13 cellular contexts compared by ENCODE assay signal in the genomic region with DNA sequence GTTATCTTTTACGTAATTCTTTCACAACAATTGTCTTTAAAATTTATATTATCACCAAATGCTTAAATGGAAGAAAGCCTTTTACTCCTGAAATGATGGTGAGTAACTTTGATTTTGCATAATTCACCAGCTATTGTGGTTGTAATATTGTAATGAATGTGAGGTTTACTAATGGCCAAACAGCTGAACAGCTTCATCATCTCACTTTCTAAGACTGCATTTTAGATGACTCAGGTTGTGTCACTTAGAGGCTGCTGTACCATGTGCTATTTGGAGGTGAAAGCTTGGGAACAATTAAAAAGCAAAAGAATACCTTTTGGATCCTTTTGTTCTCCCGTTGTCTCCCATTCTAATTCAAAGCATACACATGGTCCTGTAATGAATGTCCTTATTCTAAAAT.
DNase-seq lines count a peak whose midpoint lies in the region; TF ChIP-seq lines count a peak whose summit lies in the region.
"Had no signal": no experiment of that assay in that cellular context is flagged by ENCODE, and none has a peak within 500 bp of the region (broad histone marks: within the 10 kb centered on the region; RNA-seq: fewer than 3 reads in every experiment).

No MANE protein-coding gene starts in this region.

- H3K27me3 Mint-ChIP-seq in HFFc6 (ENCODE audit: insufficient read depth) = no peaks in the 10 kb centered on the region; the same call in 1 of the 2 replicates

- H3K27me3 ChIP-seq in mesenchymal stem cell (ENCODE audit: control insufficient read depth in 1 of 2, insufficient read depth in 1 of 2, low read length in 2 of 2) = no peaks in the 10 kb centered on the region

- no peak overlapping the region for H3K18ac ChIP-seq in mesenchymal stem cell (ENCODE audit: low read depth in 1 of 2, low read length in 2 of 2)

- H3K4me2 ChIP-seq in mesenchymal stem cell (ENCODE audit: low read length, poor library complexity, severe bottlenecking) = no peak overlapping the region

- no peaks in the 10 kb centered on the region for H3K36me3 ChIP-seq in mesenchymal stem cell (ENCODE audit: control insufficient read depth in 1 of 2, insufficient read depth in 2 of 2, low read depth in 1 of 2, low read length in 2 of 2)

- no peak overlapping the region for H3K4ac ChIP-seq in mesenchymal stem cell (ENCODE audit: low read depth in 1 of 2, low read length in 2 of 2)

- H3K79me1 ChIP-seq in mesenchymal stem cell (replicated peaks; ENCODE audit: low read length, poor library complexity, severe bottlenecking) = no peaks in the 10 kb centered on the region

- no peak overlapping the region for H3K9ac ChIP-seq in mesenchymal stem cell (ENCODE audit: low read length)

- no peak overlapping the region for H3K4me3 ChIP-seq in mesenchymal stem cell (ENCODE audit: insufficient read depth in 1 of 2, low read depth in 1 of 2, low read length in 2 of 2)
- H3K4me3 ChIP-seq in coronary artery = no peak overlapping the region

- H3K4me1 Mint-ChIP-seq in HFFc6 (ENCODE audit: low read depth) = no peaks in the 10 kb centered on the region
- H3K4me1 Mint-ChIP-seq: CD14-positive monocyte had no signal

- H2BK120ac ChIP-seq in mesenchymal stem cell (ENCODE audit: low read depth, low read length) = no peak overlapping the region

- no peaks in the 10 kb centered on the region for H3K4me1 ChIP-seq in mesenchymal stem cell (ENCODE audit: control insufficient read depth, insufficient read depth, low read depth, low read length)

- H2AFZ ChIP-seq in mesenchymal stem cell (ENCODE audit: low read depth, low read length) = no peak overlapping the region

- H3K9me3 Mint-ChIP-seq in HFFc6 = peaks cover 57% of the 10 kb centered on the region

- H3K27ac ChIP-seq in mesenchymal stem cell (ENCODE audit: low read length, poor library complexity, severe bottlenecking) (no peak overlapping the region), coronary artery (no peak overlapping the region)

- no peak overlapping the region for H4K8ac ChIP-seq in mesenchymal stem cell (ENCODE audit: low read length)

- no peak overlapping the region for H2AK5ac ChIP-seq in mesenchymal stem cell (ENCODE audit: low read length, severe bottlenecking)

- no peak overlapping the region for H2BK15ac ChIP-seq in mesenchymal stem cell (ENCODE audit: low read depth, poor library complexity, severe bottlenecking)

- H3K9me3 ChIP-seq in mesenchymal stem cell (ENCODE audit: control insufficient read depth, low read length) = peaks cover 3% of the 10 kb centered on the region

- TF ChIP-seq CTCF in HFFc6 (IDR thresholded peaks at IDR 0.05) = no peak
- TF ChIP-seq CTCF in coronary artery (IDR thresholded peaks at IDR 0.05) = no peak

- H4K91ac ChIP-seq in mesenchymal stem cell (ENCODE audit: low read length) = no peak overlapping the region

- no peak overlapping the region for H2BK5ac ChIP-seq in mesenchymal stem cell (ENCODE audit: low read depth, low read length, poor library complexity, severe bottlenecking)

- no peak overlapping the region for H3K4me3 Mint-ChIP-seq in HFFc6
- H3K4me3 Mint-ChIP-seq: CD14-positive monocyte; CD8-positive, alpha-beta T cell had no signal

- no peak overlapping the region for H3K14ac ChIP-seq in mesenchymal stem cell (ENCODE audit: low read length in 2 of 2)

- no peak overlapping the region for H3K27ac Mint-ChIP-seq in HFFc6
- H3K27ac Mint-ChIP-seq: CD14-positive monocyte; CD8-positive, alpha-beta T cell had no signal

- peaks cover 4% of the 10 kb centered on the region; the same call in 1 of the 2 replicates for H3K36me3 Mint-ChIP-seq in HFFc6 (ENCODE audit: low read depth)
- H3K36me3 Mint-ChIP-seq: CD14-positive monocyte; CD8-positive, alpha-beta T cell had no signal

- no peak overlapping the region for H3K23ac ChIP-seq in mesenchymal stem cell (ENCODE audit: low read length in 2 of 2)

- 64% methylated on average over 1 of the region's 2 CpGs for WGBS in mesenchymal stem cell

- DNase-seq in Daoy (ENCODE audit: low read depth) = peak; percentile 60
- DNase-seq in H4 (ENCODE audit: low spot score) = peak; percentile 13
- peak; percentile 10 for DNase-seq in astrocyte of the hippocampus (ENCODE audit: low read depth, low spot score)
- DNase-seq in mesenchymal stem cell = peak; percentile 34
- DNase-seq in HFFc6 = no peak
- no peak for DNase-seq in coronary artery (ENCODE audit: low spot score)
- DNase-seq in GF-D8 (lab: John Stamatoyannopoulos, UW) = no peak
- DNase-seq: CD8-positive, alpha-beta T cell; COR-L47; DMS153; DND-41; HCEC 1CT had no signal

- no peak overlapping the region for H2BK12ac ChIP-seq in mesenchymal stem cell (ENCODE audit: low read length in 2 of 2)

Comparison
In these comparisons a context has a peak if more than half of its experiments do, and no peak if none do; other contexts are left out.
1. DNase-seq: peak in Daoy (single experiment), H4 (single experiment), astrocyte of the hippocampus (single experiment) and mesenchymal stem cell (single experiment); none in HFFc6 (single experiment), coronary artery (single experiment) and GF-D8 (single experiment).